ENCODE assay signal across 10 cellular contexts in genomic region chr2:224284134-224284946, GRCh38.
DNase-seq lines count a peak whose midpoint lies in the region; ATAC-seq and TF ChIP-seq lines count a peak whose summit lies in the region.
"Had no signal": no experiment of that assay in that cellular context is flagged by ENCODE, and none has a peak within 500 bp of the region (broad histone marks: within the 10 kb centered on the region; RNA-seq: fewer than 3 reads in every experiment).

No MANE protein-coding gene starts in this region.

- peaks cover 13% of the 10 kb centered on the region for H3K27me3 Mint-ChIP-seq in type B pancreatic cell

- no peaks in the 10 kb centered on the region for H3K36me3 ChIP-seq in body of pancreas (replicated peaks in 1 of 2; ENCODE audit: insufficient read depth in 1 of 2, low read depth in 2 of 2)
- H3K36me3 ChIP-seq: neutrophil had no signal

- no peak overlapping the region for H3K4me3 ChIP-seq in body of pancreas

- ATAC-seq in body of pancreas (peak; percentile 45), left colon (peak; percentile 90), HG03196 (IDR thresholded peaks at IDR 0.05; ENCODE audit: unreplicated experiment) (no peak)
- ATAC-seq: T-cell had no signal

- TF ChIP-seq CTCF in GM12873 (IDR thresholded peaks at IDR 0.05; ENCODE audit: insufficient read depth, low read depth, low read length, missing control alignments), result peak; percentile 44
- TF ChIP-seq CTCF in body of pancreas (IDR thresholded peaks at IDR 0.05), result peak; percentile 42 to 83 (median 73)
- TF ChIP-seq CTCF in type B pancreatic cell (conservative IDR thresholded peaks at IDR 0.05), result peak; percentile 86

- H3K36me3 Mint-ChIP-seq in type B pancreatic cell, result no peaks in the 10 kb centered on the region
- H3K36me3 Mint-ChIP-seq: T-cell had no signal

- no peaks in the 10 kb centered on the region for H3K4me1 ChIP-seq in body of pancreas

- H3K9me3 Mint-ChIP-seq in type B pancreatic cell, result no peaks in the 10 kb centered on the region
- H3K9me3 Mint-ChIP-seq: T-cell had no signal

- DNase-seq in CD1c-positive myeloid dendritic cell (ENCODE audit: extremely low spot score) (peak; percentile 68), NCI-H1930 (lab: John Stamatoyannopoulos, UW) (peak; percentile 1 to 62), body of pancreas (peak in 2 of 4 donors; percentile 11 to 15), left colon (peak in 1 of 2 donors; percentile 13), type B pancreatic cell (ENCODE audit: extremely low spot score, unreplicated experiment) (no peak), SHP77 treated with DMSO at 0.1 percent for 48 hours (lab: John Stamatoyannopoulos, UW) (no peak)

- H3K27me3 ChIP-seq in body of pancreas, result no peaks in the 10 kb centered on the region

- no peaks in the 10 kb centered on the region for H3K4me1 Mint-ChIP-seq in type B pancreatic cell (ENCODE audit: unreplicated experiment)
- H3K4me1 Mint-ChIP-seq: T-cell had no signal

- no peak for TF ChIP-seq POLR2A in body of pancreas (IDR thresholded peaks at IDR 0.05)

- no peak overlapping the region for H3K4me3 Mint-ChIP-seq in type B pancreatic cell
- H3K4me3 Mint-ChIP-seq: T-cell had no signal

- no peaks in the 10 kb centered on the region for H3K9me3 ChIP-seq in body of pancreas
- H3K9me3 ChIP-seq: neutrophil had no signal

- no peak overlapping the region for H3K27ac ChIP-seq in body of pancreas
- H3K27ac ChIP-seq: neutrophil had no signal

- intact Hi-C loops in body of pancreas (cut with DNase I) (no loop called here), left colon (cut with DNase I, micrococcal nuclease) (loop anchor here (5.0 to 10.0 kb wide), 3 partner anchors 290 to 312 kb away; no protein-coding TSS in a partner anchor)

- WGBS in body of pancreas, 2 donors, result 0 to 27% methylated on average over 1 of the region's 1 CpG

- H3K27ac Mint-ChIP-seq in type B pancreatic cell, result no peak overlapping the region
- H3K27ac Mint-ChIP-seq: T-cell had no signal

Comparison
In these comparisons a context has a peak if more than half of its experiments do, and no peak if none do; other contexts are left out.
1. DNase-seq: peak in CD1c-positive myeloid dendritic cell (single experiment) and NCI-H1930 (2 of 2); none in type B pancreatic cell (single experiment) and SHP77 treated with DMSO at 0.1 percent for 48 hours (single experiment).
2. Peak in every context shown above with its lines, with median percentiles within 50 percentile points of each other: CTCF ChIP-seq.